22 cellular contexts compared by ENCODE assay signal in the genomic region with DNA sequence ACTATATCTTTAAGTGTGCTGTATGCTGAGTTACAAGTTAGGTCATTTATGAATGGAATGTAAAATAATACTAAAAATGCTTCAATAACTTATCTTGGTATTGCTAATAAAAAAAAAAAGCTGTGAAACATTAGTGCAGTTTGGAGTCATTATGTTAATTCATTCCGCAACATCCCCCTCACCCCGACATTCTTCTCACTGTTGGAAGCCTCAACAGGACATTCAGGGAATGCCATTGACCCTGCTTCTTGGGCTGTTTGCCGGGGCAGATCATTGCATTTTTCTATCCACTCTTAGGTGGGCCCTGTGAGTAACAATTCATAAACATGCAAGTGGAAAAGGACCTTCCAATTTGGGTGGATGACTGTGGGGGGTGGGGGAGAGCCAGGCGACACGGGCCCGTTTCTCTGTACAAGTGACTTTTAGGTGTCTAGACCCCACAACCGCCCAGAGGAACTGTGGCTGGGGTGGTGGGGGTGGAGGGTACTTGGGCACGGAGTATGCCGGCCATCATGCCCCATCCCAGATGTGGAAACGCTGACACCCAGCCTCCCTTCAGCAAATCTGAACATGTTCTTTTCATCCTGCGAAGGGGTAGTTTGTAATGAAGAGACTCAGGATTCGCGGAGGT.
"Had no signal": no experiment of that assay in that cellular context is flagged by ENCODE, and none has a peak within 500 bp of the region (broad histone marks: within the 10 kb centered on the region; RNA-seq: fewer than 3 reads in every experiment).

No MANE protein-coding gene starts in this region.

- H3K4me1 ChIP-seq: ascending aorta, heart left ventricle, parathyroid adenoma, upper lobe of right lung had no signal

- H3K27me3 ChIP-seq: ascending aorta had no signal

- H2AFZ ChIP-seq: parathyroid adenoma had no signal

- H3K4me3 ChIP-seq: ascending aorta, esophagus muscularis mucosa, gastroesophageal sphincter, heart left ventricle, smooth muscle cell, upper lobe of right lung had no signal

- H3K27ac Mint-ChIP-seq: activated B cell treated with CpG ODN at 0.5 μM for 24 hours; activated CD8-positive, alpha-beta T cell treated with anti-CD3 and anti-CD28 coated beads for 36 hours; activated naive CD4-positive, alpha-beta T cell treated with anti-CD3 and anti-CD28 coated beads for 36 hours; activated naive CD8-positive, alpha-beta T cell treated with anti-CD3 and anti-CD28 coated beads, Interleukin-2, amount 50 U/mL, for 24 hours; activated T-helper 17 cell treated with anti-CD3 and anti-CD28 coated beads, Interleukin-2, amount 50 U/mL, for 72 hours; natural killer cell; stimulated activated memory B cell treated with anti-CD40 and anti-IgM and Interleukin-4, amounts not matched to agents 10 μg/mL and 1 μg/mL and 100 μg/mL, for 72 hours; T-cell had no signal

- H3K4me3 Mint-ChIP-seq: activated B cell treated with CpG ODN at 0.5 μM for 24 hours; activated CD8-positive, alpha-beta T cell treated with anti-CD3 and anti-CD28 coated beads for 36 hours; activated naive CD4-positive, alpha-beta T cell treated with anti-CD3 and anti-CD28 coated beads for 36 hours; activated naive CD8-positive, alpha-beta T cell treated with anti-CD3 and anti-CD28 coated beads, Interleukin-2, amount 50 U/mL, for 24 hours; activated T-helper 17 cell treated with anti-CD3 and anti-CD28 coated beads, Interleukin-2, amount 50 U/mL, for 72 hours; natural killer cell; stimulated activated memory B cell treated with anti-CD40 and anti-IgM and Interleukin-4, amounts not matched to agents 10 μg/mL and 1 μg/mL and 100 μg/mL, for 72 hours; T-cell had no signal

- H3K36me3 ChIP-seq: ascending aorta, esophagus muscularis mucosa, gastroesophageal sphincter, heart left ventricle, upper lobe of right lung had no signal

- H3K9me3 ChIP-seq: ascending aorta, esophagus muscularis mucosa, gastroesophageal sphincter, heart left ventricle, upper lobe of right lung had no signal

- H3K79me2 ChIP-seq: parathyroid adenoma had no signal

- H3K4me1 Mint-ChIP-seq: activated B cell treated with CpG ODN at 0.5 μM for 24 hours; activated naive CD8-positive, alpha-beta T cell treated with anti-CD3 and anti-CD28 coated beads, Interleukin-2, amount 50 U/mL, for 24 hours; activated T-helper 17 cell treated with anti-CD3 and anti-CD28 coated beads, Interleukin-2, amount 50 U/mL, for 72 hours; natural killer cell; stimulated activated memory B cell treated with anti-CD40 and anti-IgM and Interleukin-4, amounts not matched to agents 10 μg/mL and 1 μg/mL and 100 μg/mL, for 72 hours; T-cell had no signal

- H3K9me3 Mint-ChIP-seq: activated B cell treated with CpG ODN at 0.5 μM for 24 hours; activated CD8-positive, alpha-beta T cell treated with anti-CD3 and anti-CD28 coated beads for 36 hours; activated naive CD4-positive, alpha-beta T cell treated with anti-CD3 and anti-CD28 coated beads for 36 hours; activated naive CD8-positive, alpha-beta T cell treated with anti-CD3 and anti-CD28 coated beads, Interleukin-2, amount 50 U/mL, for 24 hours; activated T-helper 17 cell treated with anti-CD3 and anti-CD28 coated beads, Interleukin-2, amount 50 U/mL, for 72 hours; natural killer cell; T-cell had no signal

- H3K9ac ChIP-seq: parathyroid adenoma had no signal

- H3K27ac ChIP-seq: ascending aorta, esophagus muscularis mucosa, gastroesophageal sphincter, heart left ventricle, parathyroid adenoma, upper lobe of right lung had no signal

- H3K4me2 ChIP-seq: smooth muscle cell had no signal

- H3K27me3 Mint-ChIP-seq: activated naive CD8-positive, alpha-beta T cell treated with anti-CD3 and anti-CD28 coated beads, Interleukin-2, amount 50 U/mL, for 24 hours; stimulated activated memory B cell treated with anti-CD40 and anti-IgM and Interleukin-4, amounts not matched to agents 10 μg/mL and 1 μg/mL and 100 μg/mL, for 72 hours had no signal

- H3K36me3 Mint-ChIP-seq: natural killer cell; stimulated activated memory B cell treated with anti-CD40 and anti-IgM and Interleukin-4, amounts not matched to agents 10 μg/mL and 1 μg/mL and 100 μg/mL, for 72 hours; T-cell had no signal

- DNase-seq: activated B cell treated with CpG ODN at 0.5 μM for 24 hours; activated CD4-positive, alpha-beta T cell treated with anti-CD3 and anti-CD28 coated beads for 48 hours; activated CD8-positive, alpha-beta T cell treated with anti-CD3 and anti-CD28 coated beads for 36 hours; activated naive CD4-positive, alpha-beta T cell treated with anti-CD3 and anti-CD28 coated beads for 36 hours; activated naive CD8-positive, alpha-beta T cell treated with anti-CD3 and anti-CD28 coated beads, Interleukin-2, amount 50 U/mL, for 24 hours; activated T-cell treated with anti-CD3 and anti-CD28 coated beads, Interleukin-2, amount 50 U/mL, for 1 hour; cerebellar nuclear complex; effector CD8-positive, alpha-beta T cell; heart left ventricle; left ventricle myocardium superior; mesenchymal stem cell; natural killer cell; stimulated activated CD4-positive, alpha-beta T cell treated with anti-CD3 and anti-CD28 coated beads, Interleukin-4, amount 100 ng/mL, for 24 hours; T-cell; upper lobe of right lung had no signal
